8 cellular contexts compared by ENCODE assay signal in genomic region chr13:31201341-31202024, GRCh38. TPM values are rescaled to one million over a fixed set of nuclear protein-coding genes. Genes with fewer than 3 reads are reported as not detected.
DNase-seq lines count a peak whose midpoint lies in the region; ATAC-seq, FAIRE-seq and TF ChIP-seq lines count a peak whose summit lies in the region.

No MANE protein-coding gene starts in this region.

- H3K27me3 ChIP-seq in PC-3 (ENCODE audit: low read length): no peaks in the 10 kb centered on the region
- no peaks in the 10 kb centered on the region for H3K27me3 ChIP-seq in pancreas

- CTCF ChIA-PET in PC-3 (lab: Charles Lee): no interaction called here

- H3K9me2 ChIP-seq in PC-3 (replicated peaks; ENCODE audit: low read length): no peaks in the 10 kb centered on the region

- in situ Hi-C loops in GM13977 (cut with MboI; ENCODE audit: low pct_unique_long_range_greater_than_20kb, low sequenced_read_pairs, unreplicated experiment): no loop called here

- H3K27ac ChIP-seq in PC-3 (ENCODE audit: low read length): no peak overlapping the region
- peak overlapping the region; percentile 85 to 98 (median 92) for H3K27ac ChIP-seq in pancreas

- peak; percentile 62 for DNase-seq in ELR (ENCODE audit: low read depth)
- peak; percentile 50 for DNase-seq in PC-3
- DNase-seq in epithelial cell of proximal tubule (ENCODE audit: low read depth): no peak
- DNase-seq in pancreas: peak in 2 of 6 donors; percentile 11 to 24
- no peak for DNase-seq in GM13977 (ENCODE audit: low spot score)
- no peak for DNase-seq in activated CD4-positive, CD25-positive, alpha-beta regulatory T cell treated with anti-CD3 and anti-CD28 coated beads, Interleukin-2, amount 50 U/mL, for 72 hours

- H3K4me3 ChIP-seq in PC-3 (ENCODE audit: low read length) (peak overlapping the region; percentile 78), epithelial cell of proximal tubule (ENCODE audit: low read depth, low read length) (peak overlapping the region; percentile 77), pancreas (peak overlapping the region in 3 of 4 donors; percentile 80 to 85 (median 81))

- TF ChIP-seq CTCF in PC-3 (conservative IDR thresholded peaks at IDR 0.05; ENCODE audit: low read depth, low read length): no peak
- TF ChIP-seq CTCF in epithelial cell of proximal tubule (conservative IDR thresholded peaks at IDR 0.05; ENCODE audit: low read depth, low read length): no peak
- no peak for TF ChIP-seq CTCF in pancreas (IDR thresholded peaks at IDR 0.05)
- TF ChIP-seq CTCF in GM13977 (IDR thresholded peaks at IDR 0.05; ENCODE audit: extremely low read depth, insufficient read depth, missing control alignments): no peak

- peaks cover 10% of the 10 kb centered on the region for H3K79me2 ChIP-seq in PC-3 (ENCODE audit: low read length)

- no peaks in the 10 kb centered on the region for H3F3A ChIP-seq in PC-3 (ENCODE audit: low read length, unreplicated experiment)

- BruUV-seq in PC-3 (replicated peaks; lab: Mats Ljungman, UMichigan): no TSS peak

- 35 to 43% methylated on average over 7 of the region's 7 CpGs for WGBS in pancreas, 2 donors

- H3K36me3 ChIP-seq in PC-3 (ENCODE audit: low read depth, low read length) (no peaks in the 10 kb centered on the region), pancreas (no peaks in the 10 kb centered on the region)

- H3K9me3 ChIP-seq in PC-3 (ENCODE audit: low read length) (no peaks in the 10 kb centered on the region), pancreas (no peaks in the 10 kb centered on the region)

- peaks cover 25% of the 10 kb centered on the region for H3K4me1 ChIP-seq in PC-3 (ENCODE audit: insufficient read depth, low read length)
- peaks cover 0 to 7% (median 0%) of the 10 kb centered on the region in 3 donors for H3K4me1 ChIP-seq in pancreas

- ATAC-seq in PC-3 (no peak), pancreas (no peak), HG03135 (IDR thresholded peaks at IDR 0.05; ENCODE audit: unreplicated experiment) (no peak), HG03432 (IDR thresholded peaks at IDR 0.05; ENCODE audit: unreplicated experiment) (no peak)

- no peaks in the 10 kb centered on the region for H4K20me1 ChIP-seq in PC-3 (ENCODE audit: low read length)

- H2AFZ ChIP-seq in PC-3 (ENCODE audit: low read length): peak overlapping the region; percentile 80

- intact Hi-C loops in PC-3 (cut with micrococcal nuclease): loop anchor here (5.0 kb wide), 1 partner anchor 39 kb away; the partner anchor contains the start of gene HSPH1
- intact Hi-C loops in pancreas (cut with DNase I): no loop called here

- FAIRE-seq in pancreas (lab: Jason Lieb, UNC): no peak

- POLR2A ChIA-PET in PC-3 (lab: Charles Lee; ENCODE audit: unreplicated experiment): no interaction called here

- peak overlapping the region; percentile 59 for H3K9ac ChIP-seq in PC-3 (ENCODE audit: low read length)

- peak overlapping the region; percentile 99 for H3K4me2 ChIP-seq in PC-3 (ENCODE audit: low read length)

RNA-seq across cellular contexts. Expression of gene B3GLCT, which starts 1.7 kb away (rescaled TPM):
- 3.2 TPM in 2 replicates for total RNA-seq in PC-3 (2014; rRNA removed)
- 5.8 and 7.7 TPM in 2 replicates for total RNA-seq in epithelial cell of proximal tubule
- total RNA-seq in pancreas: 1 to 10 TPM; 1.6 to 3.4 (median 2.1) TPM
- polyA plus RNA-seq in pancreas: 1 to 10 TPM; 1.5 to 1.9 TPM

RNA-seq across cellular contexts. Expression of gene HSPH1, which starts 39.8 kb away (rescaled TPM):
- total RNA-seq in PC-3 (2014; rRNA removed) (83.7 and 102 TPM in 2 replicates), epithelial cell of proximal tubule (50.9 and 68.9 TPM in 2 replicates), pancreas (10 to 100 TPM; 11.1 to 37.0 (median 19.4) TPM)
- polyA plus RNA-seq in pancreas: 10 to 100 TPM; 21.5 to 31.5 TPM

Comparison
In these comparisons a context has a peak if more than half of its experiments do, and no peak if none do; other contexts are left out.
1. DNase-seq: peak in ELR (single experiment) and PC-3 (single experiment); none in epithelial cell of proximal tubule (single experiment), GM13977 (single experiment) and activated CD4-positive, CD25-positive, alpha-beta regulatory T cell treated with anti-CD3 and anti-CD28 coated beads, Interleukin-2, amount 50 U/mL, for 72 hours (single experiment).
2. Peak in every context shown above with its lines, with median percentiles within 50 percentile points of each other: H3K4me3 ChIP-seq.